ENCODE assay signal across 8 cellular contexts in genomic region chr3:129628169-129628522, GRCh38. TPM values are rescaled to one million over a fixed set of nuclear protein-coding genes. Genes with fewer than 3 reads are reported as not detected.
A peak's percentile ranks its signal among the peaks of the same experiment; 100 is the strongest.
DNase-seq lines count a peak whose midpoint lies in the region; ATAC-seq and TF ChIP-seq lines count a peak whose summit lies in the region.

No MANE protein-coding gene starts in this region.

- H3K27me3 ChIP-seq in tibial nerve = no peaks in the 10 kb centered on the region

- H3K4me3 Mint-ChIP-seq in activated T-cell treated with anti-CD3 and anti-CD28 coated beads, Interleukin-2, amount 50 U/mL, for 4 hours = peak overlapping the region; percentile 87
- H3K4me3 Mint-ChIP-seq in central memory CD8-positive, alpha-beta T cell = peak overlapping the region; percentile 84
- peak overlapping the region; percentile 94 for H3K4me3 Mint-ChIP-seq in memory B cell

- no peak for TF ChIP-seq POLR2A in tibial nerve (IDR thresholded peaks at IDR 0.05)

- no peaks in the 10 kb centered on the region for H3K27me3 Mint-ChIP-seq in activated T-cell treated with anti-CD3 and anti-CD28 coated beads, Interleukin-2, amount 50 U/mL, for 4 hours (ENCODE audit: low read depth)
- no peaks in the 10 kb centered on the region for H3K27me3 Mint-ChIP-seq in central memory CD8-positive, alpha-beta T cell
- no peaks in the 10 kb centered on the region for H3K27me3 Mint-ChIP-seq in memory B cell

- DNase-seq in activated T-cell treated with anti-CD3 and anti-CD28 coated beads, Interleukin-2, amount 50 U/mL, for 4 hours = no peak
- DNase-seq in activated T-cell treated with anti-CD3 and anti-CD28 coated beads, Interleukin-2, amount 50 U/mL, for 48 hours = no peak
- DNase-seq in central memory CD8-positive, alpha-beta T cell (ENCODE audit: low spot score in 2 of 2) = no peak
- DNase-seq in memory B cell (ENCODE audit: low spot score in 2 of 2) (no peak), tibial nerve (ENCODE audit: low spot score in 2 of 2) (peak in 1 of 2 donors; percentile 68), Ammon's horn (ENCODE audit: low spot score) (no peak), midbrain (lab: John Stamatoyannopoulos, UW) (no peak), GDM1 (lab: John Stamatoyannopoulos, UW) (no peak)

- peak in 1 of 2 donors; percentile 59 for TF ChIP-seq EP300 in tibial nerve (IDR thresholded peaks at IDR 0.05)

- no peaks in the 10 kb centered on the region for H3K9me3 Mint-ChIP-seq in activated T-cell treated with anti-CD3 and anti-CD28 coated beads, Interleukin-2, amount 50 U/mL, for 4 hours
- H3K9me3 Mint-ChIP-seq in central memory CD8-positive, alpha-beta T cell = no peaks in the 10 kb centered on the region
- H3K9me3 Mint-ChIP-seq in memory B cell = no peaks in the 10 kb centered on the region

- no peaks in the 10 kb centered on the region for H3K36me3 Mint-ChIP-seq in activated T-cell treated with anti-CD3 and anti-CD28 coated beads, Interleukin-2, amount 50 U/mL, for 4 hours (ENCODE audit: insufficient read depth)
- peaks cover 4% of the 10 kb centered on the region for H3K36me3 Mint-ChIP-seq in central memory CD8-positive, alpha-beta T cell (ENCODE audit: insufficient read depth)
- no peaks in the 10 kb centered on the region for H3K36me3 Mint-ChIP-seq in memory B cell

- peak overlapping the region; percentile 94 to 99 (median 96) for H3K27ac ChIP-seq in tibial nerve

- H3K4me1 ChIP-seq in tibial nerve = peaks cover 0 to 59% (median 39%) of the 10 kb centered on the region in 4 donors

- WGBS in tibial nerve, 2 donors = 22% methylated on average over 9 of the region's 9 CpGs

- no peak for TF ChIP-seq CTCF in tibial nerve (IDR thresholded peaks at IDR 0.05)

- no peak for ATAC-seq in activated T-cell treated with anti-CD3 and anti-CD28 coated beads, Interleukin-2, amount 50 U/mL, for 4 hours
- ATAC-seq in central memory CD8-positive, alpha-beta T cell (replicated peaks; ENCODE audit: extremely low read depth, poor library complexity, severe bottlenecking) = no peak
- ATAC-seq in memory B cell (ENCODE audit: low read depth) = no peak

- H3K4me3 ChIP-seq in tibial nerve = peak overlapping the region; percentile 59 to 76 (median 68)

- H3K4me1 Mint-ChIP-seq in activated T-cell treated with anti-CD3 and anti-CD28 coated beads, Interleukin-2, amount 50 U/mL, for 4 hours (ENCODE audit: low read depth) = peaks cover 16% of the 10 kb centered on the region
- peaks cover 14% of the 10 kb centered on the region for H3K4me1 Mint-ChIP-seq in central memory CD8-positive, alpha-beta T cell
- H3K4me1 Mint-ChIP-seq in memory B cell = peaks cover 13% of the 10 kb centered on the region

- no peaks in the 10 kb centered on the region for H3K9me3 ChIP-seq in tibial nerve

- peak overlapping the region; percentile 14 for H3K27ac Mint-ChIP-seq in central memory CD8-positive, alpha-beta T cell (ENCODE audit: low read depth)
- H3K27ac Mint-ChIP-seq in memory B cell = peak overlapping the region; percentile 39

- H3K36me3 ChIP-seq in tibial nerve = no peaks in the 10 kb centered on the region

RNA-seq across cellular contexts. Expression of gene PLXND1, which starts 21.7 kb away (rescaled TPM):
- 1 to 10 TPM; 4.8 to 6.2 (median 6.1) TPM for total RNA-seq in activated T-cell treated with anti-CD3 and anti-CD28 coated beads, Interleukin-2, amount 50 U/mL, for 4 hours
- 100 to 1,000 TPM; 155 to 300 (median 197) TPM for total RNA-seq in tibial nerve

Comparison
In these comparisons a context has a peak if more than half of its experiments do, and no peak if none do; other contexts are left out.
1. RNA of gene PLXND1, which starts 21.7 kb away (total RNA-seq): 155 to 300 TPM in tibial nerve; 4.8 to 6.2 TPM in activated T-cell treated with anti-CD3 and anti-CD28 coated beads, Interleukin-2, amount 50 U/mL, for 4 hours; every median in the first group is over 10 times any median in the second.
2. Peak in every context shown above with its lines, with median percentiles within 50 percentile points of each other: H3K4me3 Mint-ChIP-seq.